In genomic region chr2:42337846-42338566, GRCh38 we compare ENCODE assay signal across 1 cellular context.
TF ChIP-seq lines count a peak whose summit lies in the region.

No MANE protein-coding gene starts in this region.

TF ChIP-seq in GM12878, 131 proteins besides CTCF, POLR2A, EP300 and RAD21 (continued from another document):
- TF ChIP-seq ZNF592 (IDR thresholded peaks at IDR 0.05): no peak
- TF ChIP-seq RFX5 (IDR thresholded peaks at IDR 0.05; ENCODE audit: low read depth, low read length): no peak
- TF ChIP-seq HDAC6 (IDR thresholded peaks at IDR 0.05; ENCODE audit: unreplicated experiment): no peak
- no peak for TF ChIP-seq RUNX3 (IDR thresholded peaks at IDR 0.05; ENCODE audit: low read length)
- no peak for TF ChIP-seq EGR1 (IDR thresholded peaks at IDR 0.05; ENCODE audit: borderline replicate concordance in 1 of 2, low read depth in 2 of 2, low read length in 2 of 2)
- TF ChIP-seq FOS (IDR thresholded peaks at IDR 0.05; ENCODE audit: borderline replicate concordance, extremely low read depth, insufficient read length): no peak
- TF ChIP-seq ETV6 (conservative IDR thresholded peaks at IDR 0.05 in 1 of 2, IDR thresholded peaks at IDR 0.05 in 1 of 2; ENCODE audit: borderline replicate concordance in 1 of 2, low read depth in 1 of 2): no peak
- no peak for TF ChIP-seq RCOR1 (conservative IDR thresholded peaks at IDR 0.05; ENCODE audit: low read depth, low read length)
- no peak for TF ChIP-seq ZNF207 (IDR thresholded peaks at IDR 0.05; ENCODE audit: borderline replicate concordance)
- TF ChIP-seq FOXM1 (IDR thresholded peaks at IDR 0.05; ENCODE audit: low read depth, low read length): no peak
- no peak for TF ChIP-seq PML (IDR thresholded peaks at IDR 0.05; ENCODE audit: low read length)
- TF ChIP-seq RELA (IDR thresholded peaks at IDR 0.05; ENCODE audit: borderline replicate concordance, partially characterized antibody): no peak
- no peak for TF ChIP-seq CEBPB (IDR thresholded peaks at IDR 0.05; ENCODE audit: borderline replicate concordance in 1 of 2, low read depth in 2 of 2, low read length in 2 of 2)
